Comparison of ENCODE assay signal across 8 cellular contexts in the genomic region with DNA sequence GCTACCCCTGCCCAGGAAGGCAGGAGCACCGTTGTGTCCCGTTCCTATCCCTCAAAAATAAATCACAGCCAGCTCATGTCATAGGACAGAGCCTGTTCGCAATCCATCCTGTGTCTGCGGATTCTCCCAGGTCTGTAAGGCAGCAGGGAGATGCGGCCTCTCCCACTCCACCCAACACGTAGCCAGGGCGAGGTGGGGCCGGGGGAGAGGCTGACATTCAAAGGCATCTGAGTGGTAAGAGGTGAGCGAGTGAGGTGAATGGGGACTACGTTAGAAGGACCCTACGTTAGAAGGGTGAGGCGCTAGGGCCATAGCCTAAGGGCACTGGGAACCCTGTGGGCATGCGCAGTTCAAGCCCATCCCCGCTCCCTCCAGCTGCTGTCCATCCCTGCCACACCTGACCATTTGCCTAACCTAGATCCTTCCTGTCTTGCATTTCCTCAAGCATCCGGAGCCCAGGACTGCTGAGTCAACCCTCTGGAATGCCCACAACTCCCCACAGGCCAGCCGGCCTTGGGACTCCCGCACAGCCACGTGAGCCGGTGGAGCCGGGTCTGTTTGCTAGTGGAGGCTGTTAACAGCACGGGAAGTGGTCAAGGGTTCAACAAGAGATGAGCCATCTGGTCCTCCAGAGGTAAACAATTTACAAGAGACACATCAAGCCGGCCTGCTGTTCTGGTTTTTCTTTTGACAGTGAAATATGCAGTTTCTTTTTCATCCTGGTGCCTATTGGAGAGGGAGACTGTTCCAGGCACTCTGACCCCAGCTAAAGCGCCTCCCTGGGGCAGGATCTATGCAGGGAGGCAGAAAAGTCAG. TPM values are rescaled to one million over a fixed set of nuclear protein-coding genes. Genes with fewer than 3 reads are reported as not detected.
A peak's percentile ranks its signal among the peaks of the same experiment; 100 is the strongest.
DNase-seq lines count a peak whose midpoint lies in the region; ATAC-seq and TF ChIP-seq lines count a peak whose summit lies in the region.

No MANE protein-coding gene starts in this region.

- no peak for TF ChIP-seq CTCF in psoas muscle (IDR thresholded peaks at IDR 0.05)

- no peaks in the 10 kb centered on the region for H3K27me3 ChIP-seq in psoas muscle (ENCODE audit: insufficient read depth in 3 of 3, low read length in 2 of 3)

- peak overlapping the region; percentile 68 for H3K27ac ChIP-seq in psoas muscle

- H3K4me1 ChIP-seq in psoas muscle = no peaks in the 10 kb centered on the region

- no peaks in the 10 kb centered on the region for H3K9me3 ChIP-seq in psoas muscle

- in situ Hi-C loops in SK-MEL-5 (cut with HindIII; ENCODE audit: low pct_unique_long_range_greater_than_20kb, low sequenced_read_pairs) = loop anchor here (10.0 kb wide), 1 partner anchor 69 kb away; no protein-coding TSS in a partner anchor

- DNase-seq in GM03348 (ENCODE audit: low spot score) = peak; percentile 93
- DNase-seq in SK-MEL-5 (ENCODE audit: low read depth, low spot score) = peak; percentile 85
- DNase-seq in glomerular endothelial cell (ENCODE audit: extremely low read depth, low read depth, low spot score) = peak; percentile 5
- peak; percentile 83 to 89 for DNase-seq in psoas muscle

- WGBS in psoas muscle, 3 donors = 56 to 62% (median 56%) methylated on average over 23 of the region's 23 CpGs

- H3K36me3 ChIP-seq in psoas muscle (ENCODE audit: insufficient read depth in 1 of 2, low read depth in 1 of 2) = no peaks in the 10 kb centered on the region

- no peak overlapping the region for H3K4me3 ChIP-seq in psoas muscle

- intact Hi-C loops in psoas muscle (cut with DNase I) = no loop called here

- ATAC-seq in psoas muscle (peak; percentile 79 to 89 (median 82)), HG02571 (IDR thresholded peaks at IDR 0.05; ENCODE audit: unreplicated experiment) (no peak), GM19397 (IDR thresholded peaks at IDR 0.05; ENCODE audit: unreplicated experiment) (no peak), HG02798 (IDR thresholded peaks at IDR 0.05; ENCODE audit: poor library complexity, unreplicated experiment) (no peak), HG03139 (IDR thresholded peaks at IDR 0.05; ENCODE audit: unreplicated experiment) (no peak)

RNA-seq across cellular contexts. Expression of gene RIPOR3, which starts 45.9 kb away (rescaled TPM):
- not detected in 2 replicates for total RNA-seq in SK-MEL-5 (2014; rRNA removed; shearing (Covaris generic))
- not detected in 2 replicates for polyA plus RNA-seq in SK-MEL-5 (2015; cell fraction: cytosol; rRNA removed)
- not detected in 2 replicates for polyA plus RNA-seq in SK-MEL-5 (2015; cell fraction: nucleus; rRNA removed)
- total RNA-seq in glomerular endothelial cell (0.41 TPM in 1 of 2 replicates, not detected in the other), psoas muscle (1 to 10 TPM; 3.1 to 5.2 (median 4.5) TPM)
- 1 to 10 TPM; 5.4 to 5.7 (median 5.6) TPM for polyA plus RNA-seq in psoas muscle

Comparison
In these comparisons a context has a peak if more than half of its experiments do, and no peak if none do; other contexts are left out.
1. DNase-seq: peak in every context shown above with its lines; median percentile 93 in GM03348; 86 in psoas muscle; 85 in SK-MEL-5; 5 in glomerular endothelial cell.
2. ATAC-seq: peak in psoas muscle (4 of 4); none in HG02571 (single experiment), GM19397 (single experiment), HG02798 (single experiment) and HG03139 (single experiment).